ENCODE assay signal across 1 cellular context in genomic region chr1:214280386-214281029, GRCh38.
TF ChIP-seq lines count a peak whose summit lies in the region.

No MANE protein-coding gene starts in this region.

TF ChIP-seq in K562, 482 proteins besides CTCF, POLR2A, EP300 and RAD21 (continued from another document):
- TF ChIP-seq POLR2G (IDR thresholded peaks at IDR 0.05; ENCODE audit: low read depth, low read length) (0 out of 2 replicates have a peak, but pooled peaks have one; percentile 82), RCOR1 (IDR thresholded peaks at IDR 0.05; ENCODE audit: borderline replicate concordance in 1 of 2, low read depth in 2 of 2, low read length in 2 of 2) (0 out of 4 replicates have a peak, but pooled peaks of 1 of the 2 experiments have one; percentile 12), TFAP4 (CRISPR knock-in tag; IDR thresholded peaks at IDR 0.05; ENCODE audit: borderline replicate concordance) (0 out of 2 replicates have a peak, but pooled peaks have one; percentile 24), ZBTB1 (CRISPR knock-in tag; IDR thresholded peaks at IDR 0.05; ENCODE audit: borderline replicate concordance, low read depth) (peak; percentile 59; the same call in 1 of the 2 replicates), E2F6 (IDR thresholded peaks at IDR 0.05; ENCODE audit: borderline replicate concordance in 1 of 2, extremely low read depth in 1 of 2, insufficient read depth in 1 of 2, insufficient read length in 1 of 2, low read depth in 1 of 2, low read length in 1 of 2, poor library complexity in 1 of 2, severe bottlenecking in 1 of 2) (peak in 1 of 2 experiments; percentile 10), PRDM10 (IDR thresholded peaks at IDR 0.05; ENCODE audit: partially characterized antibody) (peak; percentile 23), ZNF561 (CRISPR knock-in tag; conservative IDR thresholded peaks at IDR 0.05) (no peak), CXXC5 (CRISPR knock-in tag; IDR thresholded peaks at IDR 0.05) (peak; percentile 79; the same call in 1 of the 2 replicates), SAP30 (IDR thresholded peaks at IDR 0.05; ENCODE audit: borderline replicate concordance, insufficient read depth, low read depth, low read length, poor library complexity, severe bottlenecking) (peak; percentile 50), SUPT5H (IDR thresholded peaks at IDR 0.05) (peak; percentile 54), PHF20 (IDR thresholded peaks at IDR 0.05; ENCODE audit: partially characterized antibody) (peak; percentile 32), YY1 (IDR thresholded peaks at IDR 0.05; ENCODE audit: borderline replicate concordance in 1 of 3, control insufficient read depth in 1 of 3, extremely low read depth in 1 of 3, insufficient read depth in 3 of 3, insufficient read length in 1 of 3, insufficient replicate concordance in 2 of 3, low read depth in 1 of 3, low read length in 2 of 3) (peak in 2 of 3 experiments; percentile 5 to 9), CBFB (CRISPR knock-in tag; IDR thresholded peaks at IDR 0.05) (0 out of 2 replicates have a peak, but pooled peaks have one; percentile 60), ZC3H11A (IDR thresholded peaks at IDR 0.05; ENCODE audit: low read depth, low read length) (no peak), THAP12 (CRISPR knock-in tag; IDR thresholded peaks at IDR 0.05) (peak; percentile 30; the same call in 1 of the 2 replicates), KDM5B (IDR thresholded peaks at IDR 0.05; ENCODE audit: insufficient replicate concordance, low read depth, low read length) (peak; percentile 60), SRSF9 (IDR thresholded peaks at IDR 0.05; ENCODE audit: borderline replicate concordance, low read depth, low read length) (no peak), ZFX (CRISPR knock-in tag; IDR thresholded peaks at IDR 0.05) (peak; percentile 6; the same call in 1 of the 2 replicates), MTF1 (CRISPR knock-in tag; IDR thresholded peaks at IDR 0.05; ENCODE audit: borderline replicate concordance) (no peak), L3MBTL2 (IDR thresholded peaks at IDR 0.05) (peak; percentile 74), SAFB (IDR thresholded peaks at IDR 0.05; ENCODE audit: borderline replicate concordance, low read depth, low read length) (peak; percentile 72), POLR2B (IDR thresholded peaks at IDR 0.05; ENCODE audit: low read depth, partially characterized antibody) (peak; percentile 25), FOXO4 (CRISPR knock-in tag; IDR thresholded peaks at IDR 0.05) (0 out of 2 replicates have a peak, but pooled peaks have one; percentile 19)
TF ChIP-seq in K562: peak in this region for 37.
